1 cellular context compared by ENCODE assay signal in the genomic region with DNA sequence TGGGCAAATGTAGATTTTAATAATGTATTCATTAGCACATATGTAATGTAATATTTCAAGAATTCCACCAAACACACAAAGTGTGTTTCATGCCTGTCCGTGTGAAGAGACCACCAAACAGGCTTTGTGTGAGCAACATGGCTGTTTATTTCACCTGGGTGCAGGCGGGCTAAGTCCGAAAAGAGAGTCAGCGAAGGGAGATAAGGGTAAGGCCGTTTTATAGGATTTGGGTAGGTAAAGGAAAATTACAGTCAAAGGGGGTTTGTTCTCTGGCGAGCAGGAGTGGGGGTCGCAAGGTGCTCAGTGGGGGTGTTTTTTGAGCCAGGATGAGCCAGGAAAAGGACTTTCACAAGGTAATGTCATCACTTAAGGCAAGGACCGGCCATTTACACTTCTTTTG.
TF ChIP-seq lines count a peak whose summit lies in the region.

No MANE protein-coding gene starts in this region.

TF ChIP-seq in WTC11, 78 proteins besides CTCF, POLR2A, EP300 and RAD21:
- TF ChIP-seq AFF4 (CRISPR knock-in tag; IDR thresholded peaks at IDR 0.05; ENCODE audit: borderline replicate concordance) (peak; percentile 58; the same call in 1 of the 2 replicates), ETV6 (CRISPR knock-in tag; IDR thresholded peaks at IDR 0.05) (peak; percentile 50; the same call in 1 of the 2 replicates), ZMAT4 (CRISPR knock-in tag; IDR thresholded peaks at IDR 0.05) (peak; percentile 65; the same call in 1 of the 2 replicates)
